Comparison of ENCODE assay signal across 8 cellular contexts in genomic region chr21:15051652-15052554, GRCh38. TPM values are rescaled to one million over a fixed set of nuclear protein-coding genes. Genes with fewer than 3 reads are reported as not detected.
DNase-seq lines count a peak whose midpoint lies in the region; ATAC-seq, FAIRE-seq and TF ChIP-seq lines count a peak whose summit lies in the region.

No MANE protein-coding gene starts in this region.

- H3K36me3 ChIP-seq in ACC112 (ENCODE audit: insufficient read depth, low read length) (no peaks in the 10 kb centered on the region), body of pancreas (replicated peaks in 1 of 2; ENCODE audit: insufficient read depth in 1 of 2, low read depth in 2 of 2) (no peaks in the 10 kb centered on the region), psoas muscle (ENCODE audit: insufficient read depth in 1 of 2, low read depth in 1 of 2) (no peaks in the 10 kb centered on the region)

- ATAC-seq in HG03457 (IDR thresholded peaks at IDR 0.05; ENCODE audit: unreplicated experiment) (peak; percentile 75), body of pancreas (peak; percentile 51), psoas muscle (peak in 2 of 4 donors; percentile 51 to 57)

- H3K4me3 ChIP-seq in ACC112 (ENCODE audit: low read depth, low read length) (peak overlapping the region; percentile 56), body of pancreas (no peak overlapping the region), psoas muscle (peak overlapping the region; percentile 9)

- no peak overlapping the region for H3K27ac ChIP-seq in ACC112 (ENCODE audit: low read depth, low read length)
- peak overlapping the region in 3 of 4 donors; percentile 4 to 14 (median 10) for H3K27ac ChIP-seq in body of pancreas
- no peak overlapping the region for H3K27ac ChIP-seq in psoas muscle

- TF ChIP-seq CTCF in body of pancreas (IDR thresholded peaks at IDR 0.05), result no peak
- no peak for TF ChIP-seq CTCF in psoas muscle (IDR thresholded peaks at IDR 0.05)

- intact Hi-C loops in body of pancreas (cut with DNase I), result no loop called here
- intact Hi-C loops in psoas muscle (cut with DNase I), result loop anchor here in 1 of 2 donors (10.0 kb wide), 1 partner anchor 77 kb away; no protein-coding TSS in a partner anchor

- no peak overlapping the region for H2AFZ ChIP-seq in ACC112 (ENCODE audit: low read length, unreplicated experiment)

- whole genome bisulfite sequencing in body of pancreas, 2 donors, result 24 to 31% methylated on average over 9 of the region's 9 CpGs
- 33 to 53% (median 43%) methylated on average over 9 of the region's 9 CpGs for WGBS in psoas muscle, 3 donors

- no peaks in the 10 kb centered on the region for H3K9me3 ChIP-seq in body of pancreas
- peaks cover 4% of the 10 kb centered on the region for H3K9me3 ChIP-seq in psoas muscle

- no peak for DNase-seq in GM19239 (ENCODE audit: insufficient read length, low spot score)
- no peak for DNase-seq in body of pancreas
- no peak for DNase-seq in psoas muscle
- no peak for DNase-seq in HPDE6-E6E7 (ENCODE audit: extremely low spot score)
- DNase-seq in GF-D8 (lab: John Stamatoyannopoulos, UW), result no peak
- no peak for DNase-seq in AML-193 (lab: John Stamatoyannopoulos, UW)

- H3K4me1 ChIP-seq in ACC112 (ENCODE audit: control insufficient read depth, insufficient read depth, low read length, unreplicated experiment) (peaks cover 29% of the 10 kb centered on the region), body of pancreas (peaks cover 77% of the 10 kb centered on the region), psoas muscle (peaks cover 81% of the 10 kb centered on the region)

- H3K27me3 ChIP-seq in ACC112 (ENCODE audit: insufficient read depth, low read length) (no peaks in the 10 kb centered on the region), body of pancreas (no peaks in the 10 kb centered on the region), psoas muscle (ENCODE audit: insufficient read depth in 3 of 3, low read length in 2 of 3) (no peaks in the 10 kb centered on the region)

- no peak for TF ChIP-seq POLR2A in body of pancreas (IDR thresholded peaks at IDR 0.05)

- peak; percentile 88 for FAIRE-seq in GM19239 (lab: Jason Lieb, UNC)

- H3K79me2 ChIP-seq in ACC112 (ENCODE audit: control insufficient read depth, insufficient read depth, low read length, unreplicated experiment), result peaks cover 92% of the 10 kb centered on the region

RNA-seq across cellular contexts. Expression of gene NRIP1, which starts 12.9 kb away (rescaled TPM):
- total RNA-seq in body of pancreas (10 to 100 TPM; 18.5 to 27.8 TPM), psoas muscle (100 to 1,000 TPM in 1 of 4 donors, 10 to 100 TPM in 3; 42.8 to 137 (median 58.9) TPM)
- polyA plus RNA-seq in psoas muscle, result 10 to 100 TPM; 12.1 to 30.3 (median 14.6) TPM

Comparison
In these comparisons a context has a peak if more than half of its experiments do, and no peak if none do; other contexts are left out.
1. H3K27ac ChIP-seq: peak in body of pancreas (3 of 4); none in ACC112 (single experiment) and psoas muscle (single experiment).
2. H3K4me3 ChIP-seq: peak in ACC112 (single experiment) and psoas muscle (single experiment); none in body of pancreas (0 of 2).